In the genomic region with DNA sequence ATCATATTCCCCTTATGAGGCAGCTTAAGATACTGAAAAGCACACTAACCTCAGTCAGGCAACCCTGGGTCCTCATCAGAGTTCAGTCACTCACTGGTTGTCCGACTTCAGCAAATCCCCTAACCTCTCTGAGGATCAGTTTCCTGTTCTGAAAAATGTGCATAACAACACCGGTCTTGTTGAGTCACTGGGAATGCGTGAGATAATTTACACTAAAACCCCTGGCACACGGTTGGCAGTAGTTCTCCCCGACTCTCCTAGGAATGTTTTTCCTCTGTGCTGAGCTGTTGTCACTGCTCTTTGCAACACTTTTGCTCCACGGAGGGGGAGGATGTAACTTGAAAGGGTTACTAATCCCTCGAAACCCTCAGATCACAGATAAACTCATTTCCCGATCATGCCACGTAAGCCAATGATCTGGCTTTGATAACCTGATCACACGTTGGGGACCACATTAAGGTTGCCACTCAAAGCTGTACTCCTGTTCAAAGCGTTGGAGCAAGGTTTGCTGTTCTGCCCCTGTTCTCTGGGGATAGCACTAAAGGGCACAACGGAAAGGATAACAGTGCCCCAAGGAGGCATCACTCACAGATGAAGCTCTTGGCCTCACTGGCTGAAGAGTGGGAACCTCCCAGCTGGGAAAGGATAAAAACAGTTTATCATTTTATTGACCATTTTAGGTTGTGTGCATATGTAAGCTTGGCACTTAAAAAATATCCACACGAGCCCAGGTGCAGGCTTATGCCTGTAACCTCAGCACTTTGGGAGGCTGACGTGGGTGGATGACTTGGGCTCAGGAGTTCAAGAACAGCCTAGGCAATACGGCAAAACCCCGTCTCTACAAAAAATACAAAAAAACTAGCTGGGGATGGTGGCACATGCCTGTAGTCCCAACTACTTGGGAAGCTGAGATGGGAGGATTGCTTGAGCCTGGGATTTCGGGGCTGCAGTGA, we compare ENCODE assay signal across 11 cellular contexts. TPM values are rescaled to one million over a fixed set of nuclear protein-coding genes. Genes with fewer than 3 reads are reported as not detected.
A peak's percentile ranks its signal among the peaks of the same experiment; 100 is the strongest.
DNase-seq lines count a peak whose midpoint lies in the region; ATAC-seq and TF ChIP-seq lines count a peak whose summit lies in the region.
"Had no signal": no experiment of that assay in that cellular context is flagged by ENCODE, and none has a peak within 500 bp of the region (broad histone marks: within the 10 kb centered on the region; RNA-seq: fewer than 3 reads in every experiment).

No MANE protein-coding gene starts in this region.

- POLR2A ChIA-PET in IMR-90 (lab: Charles Lee; ENCODE audit: unreplicated experiment) = no interaction called here

- peak; percentile 40 for DNase-seq in IMR-90
- DNase-seq in activated CD4-positive, alpha-beta T cell treated with anti-CD3 and anti-CD28 coated beads, Interleukin-2, amount 50 U/mL, for 24 hours (ENCODE audit: low read depth in 1 of 2, low spot score in 1 of 2) = peak; percentile 41 to 81
- peak; percentile 86 for DNase-seq in dermis blood vessel endothelial cell
- peak; percentile 53 for DNase-seq in stimulated activated CD4-positive, alpha-beta T cell treated with anti-CD3 and anti-CD28 coated beads, Interleukin-2, amount 100 ng/mL, for 4 hours (ENCODE audit: low read depth)
- no peak for DNase-seq in NCI-H1105 treated with DMSO at 0.1 percent for 48 hours (lab: John Stamatoyannopoulos, UW)
- no peak for DNase-seq in NCI-H510A (lab: John Stamatoyannopoulos, UW)
- DNase-seq in NCI-H146 treated with DMSO at 0.1 percent for 48 hours (lab: John Stamatoyannopoulos, UW; ENCODE audit: unreplicated experiment) = no peak

- H3K9ac ChIP-seq in IMR-90 (ENCODE audit: low read depth, low read length) = no peak overlapping the region; the same call in 1 of the 2 replicates

- in situ Hi-C loops in IMR-90 (cut with MboI; ENCODE audit: low sequenced_read_pairs) = no loop called here

- H3K27ac ChIP-seq in IMR-90 (ENCODE audit: insufficient read depth, low read length) = 0 out of 2 replicates have a peak overlapping the region, but pooled peaks have one; percentile 8
- H3K27ac ChIP-seq: gastroesophageal sphincter had no signal

- CTCF ChIA-PET in IMR-90 (lab: Yijun Ruan, JAX) = interaction anchor here (1.7 kb wide), 1 partner anchor 318 kb away, joined by 5 read pairs; no protein-coding TSS in a partner anchor

- H4K5ac ChIP-seq in IMR-90 (ENCODE audit: low read depth, low read length) = peak overlapping the region; percentile 10

- peaks cover 2% of the 10 kb centered on the region; the same call in 1 of the 2 replicates for H3K9me1 ChIP-seq in IMR-90 (ENCODE audit: insufficient read depth, low read length)

- H2BK5ac ChIP-seq in IMR-90 (ENCODE audit: low read depth, low read length, poor library complexity, severe bottlenecking) = no peak overlapping the region

- peaks cover 2% of the 10 kb centered on the region; the same call in 1 of the 2 replicates for H3K9me3 ChIP-seq in IMR-90 (ENCODE audit: control insufficient read depth, insufficient read depth, low read length)
- H3K9me3 ChIP-seq: gastroesophageal sphincter had no signal

- H2AFZ ChIP-seq in IMR-90 (replicated peaks; ENCODE audit: low read length, poor library complexity) = peak overlapping the region; percentile 77

- peak; percentile 37 for ATAC-seq in IMR-90 (ENCODE audit: low read depth)
- ATAC-seq in HG03097 (IDR thresholded peaks at IDR 0.05; ENCODE audit: low FRiP score, unreplicated experiment) = no peak
- ATAC-seq: gastroesophageal sphincter, Panc1 had no signal

- H4K20me1 ChIP-seq in IMR-90 (ENCODE audit: insufficient read depth, low read length) = no peaks in the 10 kb centered on the region

- H2AK5ac ChIP-seq in IMR-90 (ENCODE audit: low read depth, low read length) = peak overlapping the region; percentile 51

- H3K56ac ChIP-seq in IMR-90 (ENCODE audit: extremely low read depth, insufficient read depth, low read length) = no peak overlapping the region

- H3K4ac ChIP-seq in IMR-90 (ENCODE audit: low read depth, low read length) = 0 out of 2 replicates have a peak overlapping the region, but pooled peaks have one; percentile 29

- H3K27me3 ChIP-seq in IMR-90 (ENCODE audit: control insufficient read depth, insufficient read depth, low read length) = no peaks in the 10 kb centered on the region

- H2BK120ac ChIP-seq in IMR-90 (ENCODE audit: low read depth, low read length) = peak overlapping the region; percentile 18; the same call in 1 of the 2 replicates

- peaks cover 11% of the 10 kb centered on the region for H3K4me1 ChIP-seq in IMR-90 (ENCODE audit: control insufficient read depth, insufficient read depth, low read length)

- H3K36me3 ChIP-seq in IMR-90 (ENCODE audit: control insufficient read depth, insufficient read depth, low read length) = no peaks in the 10 kb centered on the region
- H3K36me3 ChIP-seq: gastroesophageal sphincter had no signal

- H3K4me3 ChIP-seq in IMR-90 (ENCODE audit: insufficient read depth, low read depth, low read length) = no peak overlapping the region
- H3K4me3 ChIP-seq: gastroesophageal sphincter had no signal

- TF ChIP-seq RAD21 in IMR-90 (IDR thresholded peaks at IDR 0.05; ENCODE audit: low read length) = no peak

- peak overlapping the region; percentile 37 for H2AK9ac ChIP-seq in IMR-90 (replicated peaks; ENCODE audit: low read depth, low read length, poor library complexity)

- no peak overlapping the region for H4K91ac ChIP-seq in IMR-90 (ENCODE audit: insufficient read depth, low read depth, low read length)

- no peaks in the 10 kb centered on the region for H3K79me1 ChIP-seq in IMR-90 (ENCODE audit: low read depth in 1 of 2, low read length in 2 of 2)

- BruUV-seq in IMR-90 (replicated peaks; lab: Mats Ljungman, UMichigan) = no TSS peak

- WGBS in IMR-90 (ENCODE audit: extremely low coverage in 2 of 2, insufficient read length in 1 of 2), 2 experiments = 11% methylated on average over 3 of the region's 17 CpGs; no CpG with 5 or more reads in 1 of the 2 experiments

- H3K23ac ChIP-seq in IMR-90 (ENCODE audit: low read depth, low read length) = peak overlapping the region; percentile 34; the same call in 1 of the 2 replicates

- peak overlapping the region; percentile 25 for H3K4me2 ChIP-seq in IMR-90 (ENCODE audit: low read depth, low read length)

- peak overlapping the region in 1 of 2 experiments; percentile 40; a peak in 1 of 4 replicates for H4K8ac ChIP-seq in IMR-90 (ENCODE audit: low read depth in 2 of 2, low read length in 2 of 2)

- H2BK15ac ChIP-seq in IMR-90 (ENCODE audit: low read depth, low read length) = no peak overlapping the region

- no peak for TF ChIP-seq POLR2A in IMR-90 (IDR thresholded peaks at IDR 0.05; ENCODE audit: low read depth, low read length)

- peak overlapping the region; percentile 4; the same call in 1 of the 2 replicates for H3K14ac ChIP-seq in IMR-90 (replicated peaks; ENCODE audit: low read depth, low read length)

- TF ChIP-seq CTCF in IMR-90 (conservative IDR thresholded peaks at IDR 0.05; ENCODE audit: low read depth, low read length) = no peak

- no peak overlapping the region for H2BK20ac ChIP-seq in IMR-90 (ENCODE audit: low read depth, low read length)

- dilution Hi-C loops in IMR-90 (cut with HindIII; ENCODE audit: low sequenced_read_pairs, unreplicated experiment) = no loop called here

- H3K18ac ChIP-seq in IMR-90 (ENCODE audit: low read depth, low read length) = peak overlapping the region; percentile 21; the same call in 1 of the 2 replicates

- intact Hi-C loops in IMR-90 (cut with micrococcal nuclease) = no loop called here

TF ChIP-seq in IMR-90, 13 proteins besides CTCF, POLR2A, EP300 and RAD21:
- TF ChIP-seq, protein P1, sequence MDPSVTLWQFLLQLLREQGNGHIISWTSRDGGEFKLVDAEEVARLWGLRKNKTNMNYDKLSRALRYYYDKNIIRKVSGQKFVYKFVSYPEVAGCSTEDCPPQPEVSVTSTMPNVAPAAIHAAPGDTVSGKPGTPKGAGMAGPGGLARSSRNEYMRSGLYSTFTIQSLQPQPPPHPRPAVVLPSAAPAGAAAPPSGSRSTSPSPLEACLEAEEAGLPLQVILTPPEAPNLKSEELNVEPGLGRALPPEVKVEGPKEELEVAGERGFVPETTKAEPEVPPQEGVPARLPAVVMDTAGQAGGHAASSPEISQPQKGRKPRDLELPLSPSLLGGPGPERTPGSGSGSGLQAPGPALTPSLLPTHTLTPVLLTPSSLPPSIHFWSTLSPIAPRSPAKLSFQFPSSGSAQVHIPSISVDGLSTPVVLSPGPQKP (IDR thresholded peaks at IDR 0.05; ENCODE audit: borderline replicate concordance, low read depth, low read length) = no peak
- TF ChIP-seq MXI1 (IDR thresholded peaks at IDR 0.05; ENCODE audit: borderline replicate concordance, low read depth, low read length) (no peak), NFE2L2 (IDR thresholded peaks at IDR 0.05; ENCODE audit: low read depth, low read length) (no peak), MAZ (IDR thresholded peaks at IDR 0.05; ENCODE audit: borderline replicate concordance, low read depth, low read length) (no peak), SMC3 (IDR thresholded peaks at IDR 0.05; ENCODE audit: low read depth, low read length) (no peak), FOS (IDR thresholded peaks at IDR 0.05; ENCODE audit: low read depth, low read length) (no peak)

RNA-seq across cellular contexts. Expression of a gene that starts 5.0 kb away (rescaled TPM):
- total RNA-seq in IMR-90 (2012; rRNA removed) (24.6 and 35.6 TPM in 2 replicates), dermis blood vessel endothelial cell (65.3 and 67.9 TPM in 2 replicates)
- 42.9 and 56.7 TPM in 2 replicates for polyA plus RNA-seq in IMR-90 (2012; rRNA removed)
- 9.1 and 9.6 TPM in 2 replicates for polyA plus RNA-seq in IMR-90 (2012; cell fraction: cytosol; rRNA removed)
- polyA plus RNA-seq in IMR-90 (2012; cell fraction: nucleus; rRNA removed; ENCODE audit: low replicate concordance) = 38.8 and 95.6 TPM in 2 replicates

RNA-seq across cellular contexts. Expression of a gene that starts 21.6 kb away (rescaled TPM):
- total RNA-seq in IMR-90 (2012; rRNA removed) (not detected in 2 replicates), dermis blood vessel endothelial cell (not detected in 2 replicates)
- not detected in 2 replicates for polyA plus RNA-seq in IMR-90 (2012; rRNA removed)
- not detected in 2 replicates for polyA plus RNA-seq in IMR-90 (2012; cell fraction: cytosol; rRNA removed)
- not detected in 2 replicates for polyA plus RNA-seq in IMR-90 (2012; cell fraction: nucleus; rRNA removed; ENCODE audit: low replicate concordance)
- total RNA-seq: MCF 10A had no signal

Comparison
In these comparisons a context has a peak if more than half of its experiments do, and no peak if none do; other contexts are left out.
1. DNase-seq: peak in IMR-90 (single experiment), activated CD4-positive, alpha-beta T cell treated with anti-CD3 and anti-CD28 coated beads, Interleukin-2, amount 50 U/mL, for 24 hours (2 of 2), dermis blood vessel endothelial cell (single experiment) and stimulated activated CD4-positive, alpha-beta T cell treated with anti-CD3 and anti-CD28 coated beads, Interleukin-2, amount 100 ng/mL, for 4 hours (single experiment); none in NCI-H1105 treated with DMSO at 0.1 percent for 48 hours (single experiment), NCI-H510A (single experiment) and NCI-H146 treated with DMSO at 0.1 percent for 48 hours (single experiment).